8 cellular contexts compared by ENCODE assay signal in the genomic region with DNA sequence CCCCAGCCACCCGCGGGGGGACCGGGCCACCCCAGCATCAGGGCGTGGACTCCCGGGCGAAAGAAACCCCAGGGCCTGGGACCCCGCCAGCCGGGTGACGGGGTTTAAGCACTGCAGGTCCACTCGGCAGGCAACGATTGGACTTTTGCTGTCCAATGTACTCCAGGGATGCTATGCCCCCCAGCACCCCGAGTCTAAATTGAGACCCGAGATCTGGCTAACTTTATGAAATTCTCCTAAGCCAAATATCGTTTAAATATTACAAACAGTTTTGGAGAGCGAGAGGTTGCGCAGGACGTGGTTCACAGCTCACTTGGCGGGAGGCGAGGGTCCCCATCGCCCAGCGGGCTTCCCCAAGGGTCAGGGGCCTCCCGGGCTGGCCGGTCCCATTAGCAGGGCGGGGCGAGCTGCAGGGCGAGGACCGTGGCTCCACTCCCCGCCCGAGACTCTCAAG. TPM values are rescaled to one million over a fixed set of nuclear protein-coding genes. Genes with fewer than 3 reads are reported as not detected.
DNase-seq lines count a peak whose midpoint lies in the region; ATAC-seq, FAIRE-seq and TF ChIP-seq lines count a peak whose summit lies in the region.

No MANE protein-coding gene starts in this region.

- H4K91ac ChIP-seq in H1 (replicated peaks; ENCODE audit: insufficient read length, low read length) = no peak overlapping the region

- TF ChIP-seq CTCF in PC-9 (conservative IDR thresholded peaks at IDR 0.05) (no peak), H1 (IDR thresholded peaks at IDR 0.05; ENCODE audit: control extremely low read depth in 1 of 3, insufficient read depth in 1 of 3, low read depth in 1 of 3, low read length in 3 of 3) (no peak)

- no peak overlapping the region for H2BK15ac ChIP-seq in H1 (ENCODE audit: low read length)

- H3K23me2 ChIP-seq in H1 (ENCODE audit: low read depth, low read length) = peaks cover 8% of the 10 kb centered on the region; the same call in 1 of the 2 replicates

- DNase-seq in stimulated activated CD8-positive, alpha-beta memory T cell treated with anti-CD3 and anti-CD28 coated beads, Interleukin-4, amount 100 ng/mL, for 24 hours (ENCODE audit: low read depth) = peak; percentile 19
- no peak for DNase-seq in stimulated activated CD8-positive, alpha-beta memory T cell treated with anti-CD3 and anti-CD28 coated beads, Interleukin-4, amount 100 ng/mL, for 48 hours
- no peak for DNase-seq in PC-9
- DNase-seq in H1 (ENCODE audit: low read depth in 1 of 2, low spot score in 2 of 2) = no peak
- no peak for DNase-seq in natural killer cell treated with Interleukin-12 subunit alpha and Interleukin-12 subunit beta and Interleukin-15 and Interleukin-18, amount 100 ng/mL, for 72 hours (ENCODE audit: low spot score)
- no peak for DNase-seq in GOT3 (lab: John Stamatoyannopoulos, UW)
- no peak for DNase-seq in NCI-H526 (lab: John Stamatoyannopoulos, UW)
- no peak for DNase-seq in glomerular visceral epithelial cell (ENCODE audit: extremely low spot score)

- no peak overlapping the region for H2BK12ac ChIP-seq in H1 (ENCODE audit: low read depth, low read length)

- no peak overlapping the region for H2AK5ac ChIP-seq in H1 (ENCODE audit: low read depth, low read length)

- H2BK20ac ChIP-seq in H1 (ENCODE audit: low read length) = no peak overlapping the region

- 2% methylated on average over 27 of the region's 29 CpGs; no CpG with 5 or more reads in 1 of the 2 experiments for WGBS in H1 (ENCODE audit: extremely low coverage in 1 of 2, insufficient coverage in 1 of 2, insufficient read length in 1 of 2, insufficient replicate concordance in 2 of 2, low coverage in 1 of 2, low lambda C conversion rate in 2 of 2, missing lambda C conversion rate in 1 of 2), 2 experiments

- no peaks in the 10 kb centered on the region for H3K27me3 Mint-ChIP-seq in natural killer cell treated with Interleukin-12 subunit alpha and Interleukin-12 subunit beta and Interleukin-15 and Interleukin-18, amount 100 ng/mL, for 72 hours

- no peak overlapping the region for H3K56ac ChIP-seq in H1 (replicated peaks; ENCODE audit: insufficient read length, low read depth, low read length)

- H3K4me1 ChIP-seq in PC-9 (replicated peaks; ENCODE audit: insufficient read depth) (peaks cover 9% of the 10 kb centered on the region; the same call in 1 of the 2 replicates), H1 (replicated peaks in 1 of 4; ENCODE audit: control insufficient read depth in 3 of 4, insufficient read depth in 4 of 4, low read length in 3 of 4) (peaks cover 0 to 15% (median 12%) of the 10 kb centered on the region in 4 experiments; a peak in 6 of 7 replicates)

- H3F3A ChIP-seq in PC-9 (ENCODE audit: insufficient read depth, low read depth) = no peaks in the 10 kb centered on the region; the same call in 1 of the 2 replicates

- POLR2A ChIA-PET in PC-9 (lab: Charles Lee; ENCODE audit: unreplicated experiment) = interaction anchor here (0.6 kb wide), 1 partner anchor 1991 kb away, joined by 10 read pairs; no protein-coding TSS in a partner anchor
- POLR2A ChIA-PET in H1 (lab: Charles Lee; ENCODE audit: partially characterized antibody) = interaction anchor here (2.8 kb wide), 1 partner anchor 19 kb away, joined by 17 read pairs; no protein-coding TSS in a partner anchor

- H3K36me3 ChIP-seq in PC-9 (ENCODE audit: low read depth) (no peaks in the 10 kb centered on the region), H1 (ENCODE audit: control insufficient read depth in 2 of 4, insufficient read depth in 4 of 4, low read length in 3 of 4) (peaks cover 8 to 26% (median 20%) of the 10 kb centered on the region in 4 experiments; a peak in 7 of 8 replicates)

- H2BK120ac ChIP-seq in H1 (replicated peaks; ENCODE audit: low read depth, low read length) = no peak overlapping the region

- no peak overlapping the region for H3K9ac ChIP-seq in H1 (replicated peaks in 1 of 4; ENCODE audit: extremely low read depth in 1 of 4, low read depth in 3 of 4, low read length in 3 of 4)

- no peak overlapping the region for H4K5ac ChIP-seq in H1 (ENCODE audit: insufficient read length, low read depth, low read length)

- H3K36me3 Mint-ChIP-seq in natural killer cell treated with Interleukin-12 subunit alpha and Interleukin-12 subunit beta and Interleukin-15 and Interleukin-18, amount 100 ng/mL, for 72 hours = no peaks in the 10 kb centered on the region

- peak overlapping the region; percentile 28 to 66 for H3K27ac Mint-ChIP-seq in natural killer cell treated with Interleukin-12 subunit alpha and Interleukin-12 subunit beta and Interleukin-15 and Interleukin-18, amount 100 ng/mL, for 72 hours

- H3K4me3 Mint-ChIP-seq in natural killer cell treated with Interleukin-12 subunit alpha and Interleukin-12 subunit beta and Interleukin-15 and Interleukin-18, amount 100 ng/mL, for 72 hours = peak overlapping the region; percentile 84

- H4K8ac ChIP-seq in H1 (ENCODE audit: extremely low read depth, insufficient read depth, low read length) = no peak overlapping the region

- BruUV-seq in PC-9 (replicated peaks; lab: Mats Ljungman, UMichigan) = no TSS peak

- no peak for TF ChIP-seq POLR2A in H1 (IDR thresholded peaks at IDR 0.05; ENCODE audit: control extremely low read depth in 1 of 2, low read depth in 2 of 2, low read length in 2 of 2)

- H3K27ac ChIP-seq in PC-9 (no peak overlapping the region), H1 (ENCODE audit: low read depth, low read length) (no peak overlapping the region)

- peaks cover 6 to 16% of the 10 kb centered on the region in 2 donors for H3K4me1 Mint-ChIP-seq in natural killer cell treated with Interleukin-12 subunit alpha and Interleukin-12 subunit beta and Interleukin-15 and Interleukin-18, amount 100 ng/mL, for 72 hours (ENCODE audit: low read depth in 2 of 2)

- CTCF ChIA-PET in PC-9 (lab: Charles Lee) (interaction anchor here (0.5 to 1.4 kb wide), 3 partner anchors 20 to 603 kb away, joined by 3 to 5 read pairs (median 4); no protein-coding TSS in a partner anchor), H1 (lab: Charles Lee; ENCODE audit: partially characterized antibody) (interaction anchor here (1.0 to 2.1 kb wide), 5 partner anchors 10 to 52 kb away, joined by 3 to 11 read pairs (median 5); no protein-coding TSS in a partner anchor)

- H3K14ac ChIP-seq in H1 (ENCODE audit: insufficient read length) = no peak overlapping the region

- H3K4me3 ChIP-seq in PC-9 (peak overlapping the region; percentile 63), H1 (ENCODE audit: extremely low read depth in 1 of 4, insufficient read depth in 2 of 4, low read depth in 3 of 4, low read length in 4 of 4) (peak overlapping the region; percentile 61 to 86 (median 81))

- H4K20me1 ChIP-seq in PC-9 (ENCODE audit: insufficient read depth) (peaks cover 28% of the 10 kb centered on the region), H1 (replicated peaks in 1 of 2; ENCODE audit: control insufficient read depth in 1 of 2, insufficient read depth in 2 of 2, low read length in 2 of 2) (peaks cover 12 to 18% of the 10 kb centered on the region in 2 experiments)

- H3K4me2 ChIP-seq in PC-9 = peak overlapping the region; percentile 91
- H3K4me2 ChIP-seq in H1 (ENCODE audit: insufficient read depth in 1 of 2, low read depth in 2 of 2, low read length in 2 of 2) = peak overlapping the region; percentile 68 to 87

- no peak for TF ChIP-seq RAD21 in H1 (IDR thresholded peaks at IDR 0.05 in 1 of 2, conservative IDR thresholded peaks at IDR 0.05 in 1 of 2; ENCODE audit: low read depth in 2 of 2, low read length in 2 of 2)

- H3K18ac ChIP-seq in H1 (ENCODE audit: extremely low read depth, low read length) = no peak overlapping the region; the same call in 1 of the 2 replicates

- H3K9me3 ChIP-seq in PC-9 (ENCODE audit: insufficient read depth, low read depth) (no peaks in the 10 kb centered on the region), H1 (ENCODE audit: insufficient read depth in 2 of 2, low read depth in 1 of 2, low read length in 1 of 2) (no peaks in the 10 kb centered on the region)

- H3K23ac ChIP-seq in H1 (ENCODE audit: insufficient read length) = no peak overlapping the region

- intact Hi-C loops in PC-9 (cut with micrococcal nuclease; ENCODE audit: unreplicated experiment) = no loop called here

- TF ChIP-seq EP300 in H1 (IDR thresholded peaks at IDR 0.05; ENCODE audit: borderline replicate concordance in 1 of 2, low read depth in 2 of 2, low read length in 2 of 2) = no peak

- H2AFZ ChIP-seq in PC-9 = peak overlapping the region; percentile 88
- no peak overlapping the region for H2AFZ ChIP-seq in H1 (ENCODE audit: low read length)

- no peak overlapping the region for H2BK5ac ChIP-seq in H1 (ENCODE audit: low read depth, low read length)

- peak; percentile 3 for ATAC-seq in natural killer cell treated with Interleukin-12 subunit alpha and Interleukin-12 subunit beta and Interleukin-15 and Interleukin-18, amount 100 ng/mL, for 72 hours

- no peaks in the 10 kb centered on the region for H3K27me3 ChIP-seq in PC-9 (ENCODE audit: insufficient read depth, low read depth)
- no peaks in the 10 kb centered on the region; a peak in 1 of 7 replicates for H3K27me3 ChIP-seq in H1 (replicated peaks in 1 of 4; ENCODE audit: control insufficient read depth in 3 of 4, extremely low read depth in 1 of 4, insufficient read depth in 3 of 4, low read length in 3 of 4)

- H3K79me2 ChIP-seq in PC-9 (ENCODE audit: low read depth) (peaks cover 23% of the 10 kb centered on the region), H1 (ENCODE audit: control insufficient read depth in 1 of 2, insufficient read depth in 2 of 2, low read length in 2 of 2) (peaks cover 0 to 16% of the 10 kb centered on the region in 2 experiments; a peak in 2 of 4 replicates)

- no peak for FAIRE-seq in H1 (lab: Jason Lieb, UNC)

- H3K9me3 Mint-ChIP-seq in natural killer cell treated with Interleukin-12 subunit alpha and Interleukin-12 subunit beta and Interleukin-15 and Interleukin-18, amount 100 ng/mL, for 72 hours = no peaks in the 10 kb centered on the region

- no peaks in the 10 kb centered on the region for H3K9me2 ChIP-seq in PC-9 (ENCODE audit: insufficient read depth)

- no peak overlapping the region for H3K4ac ChIP-seq in H1 (replicated peaks; ENCODE audit: insufficient read length, low read depth, low read length)

- 0 out of 2 replicates have a peak, but pooled peaks cover 3% of the 10 kb centered on the region for H3K79me1 ChIP-seq in H1 (ENCODE audit: low read depth, low read length)

RNA-seq across cellular contexts. Expression of a gene that starts 0.4 kb away (rescaled TPM):
- 84.4 and 93.4 TPM in 2 replicates for total RNA-seq in PC-9 (2021)
- total RNA-seq in H1 (2021; fragmentation: NEBNext Ultra II Directional; extraction: Animal tissue kit (Norgen Biotek cat#: 25700)) = 78.6 and 78.8 TPM in 2 replicates
- 476 and 530 TPM in 2 replicates for polyA plus RNA-seq in H1 (2011; rRNA removed)
- 259 TPM for polyA plus RNA-seq in H1 (2011; cell fraction: cytosol; rRNA removed)
- polyA plus RNA-seq in H1 (2011; cell fraction: nucleus; rRNA removed) = 320 TPM
- polyA plus RNA-seq in H1 (2012, experiment 1 of 2) = 55.2 to 114 TPM (median 111 TPM) in 4 replicates
- 122 TPM for polyA plus RNA-seq in H1 (2012, experiment 2 of 2)
- 112 TPM for polyA plus RNA-seq in H1 (2013, experiment 1 of 2)
- polyA plus RNA-seq in H1 (2013, experiment 2 of 2) = 119 TPM
- polyA minus RNA-seq in H1 (2011; rRNA and poly(A)+ RNA removed) = 161 and 164 TPM in 2 replicates
- polyA minus RNA-seq in H1 (2011; cell fraction: cytosol; rRNA and poly(A)+ RNA removed) = 116 TPM
- 86.0 TPM for polyA minus RNA-seq in H1 (2011; cell fraction: nucleus; rRNA and poly(A)+ RNA removed)
- 10 to 100 TPM; 38.2 to 78.3 TPM for total RNA-seq in natural killer cell treated with Interleukin-12 subunit alpha and Interleukin-12 subunit beta and Interleukin-15 and Interleukin-18, amount 100 ng/mL, for 72 hours

RNA-seq across cellular contexts. Expression of a gene that starts 20.5 kb away (rescaled TPM):
- 41.2 and 46.9 TPM in 2 replicates for total RNA-seq in PC-9 (2021)
- total RNA-seq in H1 (2021; fragmentation: NEBNext Ultra II Directional; extraction: Animal tissue kit (Norgen Biotek cat#: 25700)) = 32.7 and 35.9 TPM in 2 replicates
- polyA plus RNA-seq in H1 (2011; rRNA removed) = 9.8 and 17.4 TPM in 2 replicates
- 18.3 TPM for polyA plus RNA-seq in H1 (2011; cell fraction: cytosol; rRNA removed)
- polyA plus RNA-seq in H1 (2011; cell fraction: nucleus; rRNA removed) = 33.1 TPM
- 15.6 to 25.7 TPM (median 25.0 TPM) in 4 replicates for polyA plus RNA-seq in H1 (2012, experiment 1 of 2)
- 13.2 TPM for polyA plus RNA-seq in H1 (2012, experiment 2 of 2)
- polyA plus RNA-seq in H1 (2013, experiment 1 of 2) = 15.4 TPM
- polyA plus RNA-seq in H1 (2013, experiment 2 of 2) = 14.5 TPM
- polyA minus RNA-seq in H1 (2011; rRNA and poly(A)+ RNA removed) = 8.9 and 10.6 TPM in 2 replicates
- 23.6 TPM for polyA minus RNA-seq in H1 (2011; cell fraction: cytosol; rRNA and poly(A)+ RNA removed)
- polyA minus RNA-seq in H1 (2011; cell fraction: nucleus; rRNA and poly(A)+ RNA removed) = 12.8 TPM
- 1 to 10 TPM; 3.7 to 7.7 TPM for total RNA-seq in natural killer cell treated with Interleukin-12 subunit alpha and Interleukin-12 subunit beta and Interleukin-15 and Interleukin-18, amount 100 ng/mL, for 72 hours

RNA-seq across cellular contexts. Expression of a gene that starts 21.1 kb away (rescaled TPM):
- total RNA-seq in PC-9 (2021) = not detected in 2 replicates
- not detected in 2 replicates for total RNA-seq in H1 (2021; fragmentation: NEBNext Ultra II Directional; extraction: Animal tissue kit (Norgen Biotek cat#: 25700))
- polyA plus RNA-seq in H1 (2011; rRNA removed) = not detected in 2 replicates
- polyA plus RNA-seq in H1 (2011; cell fraction: cytosol; rRNA removed) = not detected
- not detected for polyA plus RNA-seq in H1 (2011; cell fraction: nucleus; rRNA removed)
- polyA plus RNA-seq in H1 (2012, experiment 1 of 2) = 0.24 TPM in 1 of 4 replicates, not detected in the others
- not detected for polyA plus RNA-seq in H1 (2012, experiment 2 of 2)
- 0.20 TPM for polyA plus RNA-seq in H1 (2013, experiment 1 of 2)
- not detected for polyA plus RNA-seq in H1 (2013, experiment 2 of 2)
- polyA minus RNA-seq in H1 (2011; rRNA and poly(A)+ RNA removed) = not detected in 2 replicates
- polyA minus RNA-seq in H1 (2011; cell fraction: cytosol; rRNA and poly(A)+ RNA removed) = not detected
- not detected for polyA minus RNA-seq in H1 (2011; cell fraction: nucleus; rRNA and poly(A)+ RNA removed)
- not detected for total RNA-seq in natural killer cell treated with Interleukin-12 subunit alpha and Interleukin-12 subunit beta and Interleukin-15 and Interleukin-18, amount 100 ng/mL, for 72 hours

RNA-seq across cellular contexts. Expression of a gene that starts 45.8 kb away (rescaled TPM):
- not detected in 2 replicates for total RNA-seq in PC-9 (2021)
- total RNA-seq in H1 (2021; fragmentation: NEBNext Ultra II Directional; extraction: Animal tissue kit (Norgen Biotek cat#: 25700)) = not detected in 2 replicates
- not detected in 2 replicates for polyA plus RNA-seq in H1 (2011; rRNA removed)
- not detected for polyA plus RNA-seq in H1 (2011; cell fraction: cytosol; rRNA removed)
- polyA plus RNA-seq in H1 (2011; cell fraction: nucleus; rRNA removed) = not detected
- not detected in 4 replicates for polyA plus RNA-seq in H1 (2012, experiment 1 of 2)
- not detected for polyA plus RNA-seq in H1 (2012, experiment 2 of 2)
- not detected for polyA plus RNA-seq in H1 (2013, experiment 1 of 2)
- not detected for polyA plus RNA-seq in H1 (2013, experiment 2 of 2)
- not detected in 2 replicates for polyA minus RNA-seq in H1 (2011; rRNA and poly(A)+ RNA removed)
- polyA minus RNA-seq in H1 (2011; cell fraction: cytosol; rRNA and poly(A)+ RNA removed) = not detected
- polyA minus RNA-seq in H1 (2011; cell fraction: nucleus; rRNA and poly(A)+ RNA removed) = not detected
- not detected for total RNA-seq in natural killer cell treated with Interleukin-12 subunit alpha and Interleukin-12 subunit beta and Interleukin-15 and Interleukin-18, amount 100 ng/mL, for 72 hours
